ENCODE assay signal across 8 cellular contexts in genomic region chr12:31590730-31591307, GRCh38. TPM values are rescaled to one million over a fixed set of nuclear protein-coding genes. Genes with fewer than 3 reads are reported as not detected.
A peak's percentile ranks its signal among the peaks of the same experiment; 100 is the strongest.
DNase-seq lines count a peak whose midpoint lies in the region; ATAC-seq and TF ChIP-seq lines count a peak whose summit lies in the region.

DENND5B (minus strand) TSS chr12:31591136; CDS start chr12:31590832, 304 bp downstream.

- TF ChIP-seq EP300 in sigmoid colon (IDR thresholded peaks at IDR 0.05) = no peak

- in situ Hi-C loops in G401 (cut with HindIII; ENCODE audit: low sequenced_read_pairs) = no loop called here

- CTCF ChIA-PET in RWPE1 (lab: Yijun Ruan, JAX) = interaction anchor here (0.5 to 1.1 kb wide), 2 partner anchors 187 to 226 kb away, joined by 3 to 8 read pairs; no protein-coding TSS in a partner anchor

- H3K27ac ChIP-seq in RWPE1 = peak within 1 kb of the TSS; percentile 88
- H3K27ac ChIP-seq in breast epithelium = peak within 1 kb of the TSS; percentile 91 to 94
- no peak within 1 kb of the TSS for H3K27ac ChIP-seq in iPS-18a (ENCODE audit: low read length)
- peak within 1 kb of the TSS; percentile 96 to 99 (median 98) for H3K27ac ChIP-seq in sigmoid colon

- H3K9me3 ChIP-seq in breast epithelium (no peaks in the 10 kb centered on the region), iPS-18a (ENCODE audit: control insufficient read depth, low read depth, low read length) (no peaks in the 10 kb centered on the region), sigmoid colon (no peaks in the 10 kb centered on the region)

- POLR2A ChIA-PET in RWPE1 (lab: Yijun Ruan, JAX; ENCODE audit: low non-redundant PET) = no interaction called here

- 0 to 1% methylated on average over 99 of the region's 99 CpGs for WGBS in sigmoid colon, 2 donors

- TF ChIP-seq POLR2A in breast epithelium (IDR thresholded peaks at IDR 0.05) = no peak
- no peak for TF ChIP-seq POLR2A in sigmoid colon (IDR thresholded peaks at IDR 0.05)

- H3K36me3 ChIP-seq in breast epithelium (no peaks in the 10 kb centered on the region), iPS-18a (ENCODE audit: control insufficient read depth, low read depth, low read length) (no peaks in the 10 kb centered on the region), sigmoid colon (no peaks in the 10 kb centered on the region)

- H3K4me1 ChIP-seq in breast epithelium (peaks cover 0 to 3% of the 10 kb centered on the region in 2 donors), iPS-18a (ENCODE audit: control insufficient read depth, low read depth, low read length) (peaks cover 5% of the 10 kb centered on the region), sigmoid colon (peaks cover 0 to 28% (median 8%) of the 10 kb centered on the region in 4 donors)

- peak within 1 kb of the TSS; percentile 73 for H3K9ac ChIP-seq in iPS-18a (ENCODE audit: low read length)

- intact Hi-C loops in breast epithelium (cut with DNase I; ENCODE audit: low total_unique reads) (no loop called here), sigmoid colon (cut with DNase I) (loop anchor here (1.0 kb wide), 1 partner anchor 45 kb away; no protein-coding TSS in a partner anchor)

- TF ChIP-seq CTCF in RWPE1 (conservative IDR thresholded peaks at IDR 0.05; ENCODE audit: low read depth) (no peak), breast epithelium (IDR thresholded peaks at IDR 0.05) (no peak), sigmoid colon (IDR thresholded peaks at IDR 0.05) (no peak)

- DNase-seq in G401 (ENCODE audit: low spot score) (peak; percentile 79), HT-29 (ENCODE audit: low spot score) (peak; percentile 69), RWPE1 (ENCODE audit: low spot score) (peak; percentile 55), breast epithelium (ENCODE audit: low spot score in 2 of 2) (peak; percentile 32 to 62), sigmoid colon (peak; percentile 89)
- DNase-seq in stimulated activated naive CD4-positive, alpha-beta T cell treated with Interleukin-2 at 50 U/mL for 16 hours (lab: John Stamatoyannopoulos, UW) = no peak

- H3K4me3 ChIP-seq in breast epithelium (peak within 1 kb of the TSS; percentile 90 to 96 (median 93)), iPS-18a (ENCODE audit: low read length) (peak within 1 kb of the TSS; percentile 75), sigmoid colon (peak within 1 kb of the TSS; percentile 61 to 97 (median 94))

- H3K27me3 ChIP-seq in breast epithelium (no peaks in the 10 kb centered on the region), iPS-18a (ENCODE audit: control insufficient read depth, insufficient read depth, low read length) (peaks cover 31% of the 10 kb centered on the region), sigmoid colon (no peaks in the 10 kb centered on the region)

- ATAC-seq in GM21447 (IDR thresholded peaks at IDR 0.05; ENCODE audit: unreplicated experiment) = peak; percentile 42

RNA-seq across cellular contexts. Expression of gene DENND5B, which starts in this region (rescaled TPM):
- 6.1 and 13.0 TPM in 2 replicates for total RNA-seq in G401 (2014; rRNA removed; shearing (Covaris generic))
- 25.1 and 28.3 TPM in 2 replicates for total RNA-seq in HT-29 (2014; rRNA removed; shearing (Covaris generic))
- 10 to 100 TPM; 16.0 to 18.7 (median 17.7) TPM for total RNA-seq in breast epithelium
- total RNA-seq in sigmoid colon = 10 to 100 TPM; 19.5 to 34.3 (median 23.2) TPM
- 1 to 10 TPM; 2.4 to 3.9 (median 3.7) TPM for polyA plus RNA-seq in sigmoid colon
